Comparison of ENCODE assay signal across 1 cellular context in genomic region chr7:158262284-158263109, GRCh38.
TF ChIP-seq lines count a peak whose summit lies in the region.

No MANE protein-coding gene starts in this region.

TF ChIP-seq in HEK293, 187 proteins besides CTCF, POLR2A, EP300 and RAD21 (continued from another document):
- TF ChIP-seq ZNF18 (tag by site-specific recombination; IDR thresholded peaks at IDR 0.05): peak; percentile 80
- no peak for TF ChIP-seq ZNF549 (tag by site-specific recombination; IDR thresholded peaks at IDR 0.05)
- peak; percentile 100 for TF ChIP-seq ZSCAN4 (tag by site-specific recombination; IDR thresholded peaks at IDR 0.05)
- TF ChIP-seq SALL2 (tag by site-specific recombination; IDR thresholded peaks at IDR 0.05; ENCODE audit: borderline replicate concordance): peak; percentile 10; the same call in 1 of the 2 replicates
- TF ChIP-seq ZNF112 (tag by site-specific recombination; IDR thresholded peaks at IDR 0.05): no peak
